In the genomic region with DNA sequence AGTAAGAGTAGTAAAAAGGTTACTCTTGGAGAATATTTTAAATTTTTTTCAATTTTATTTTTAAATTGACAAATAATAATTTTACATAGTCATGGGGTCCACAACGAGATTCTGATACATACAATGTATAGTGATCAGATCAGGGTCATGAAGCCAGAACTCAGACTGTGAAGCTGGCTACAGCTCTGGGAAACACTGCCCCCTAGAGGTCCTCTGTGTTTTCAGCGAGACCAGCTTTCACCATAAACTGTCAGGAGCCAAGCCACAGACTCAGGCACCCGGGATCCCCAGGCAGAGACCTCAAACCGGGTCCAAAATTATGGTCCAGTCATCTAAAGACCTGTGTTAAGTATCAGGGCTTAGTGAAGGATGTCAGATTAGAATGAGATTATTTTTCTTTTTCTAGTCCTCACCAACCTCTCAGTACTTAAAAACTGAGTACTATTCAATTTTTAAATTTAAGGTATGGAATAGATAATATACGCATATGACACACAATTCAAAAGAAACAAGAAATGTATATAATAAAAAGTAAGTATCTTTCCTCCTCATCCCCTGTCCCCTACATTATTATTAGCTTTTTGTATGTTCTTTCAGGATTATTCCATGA, we compare ENCODE assay signal across 8 cellular contexts.
DNase-seq lines count a peak whose midpoint lies in the region; ATAC-seq and TF ChIP-seq lines count a peak whose summit lies in the region.

No MANE protein-coding gene starts in this region.

- DNase-seq in activated CD4-positive, alpha-beta T cell treated with anti-CD3 and anti-CD28 coated beads for 24 hours (ENCODE audit: low read depth in 2 of 2) = peak; percentile 6 to 15
- DNase-seq in activated CD4-positive, alpha-beta T cell treated with anti-CD3 and anti-CD28 coated beads, Interleukin-2, amount 50 U/mL, for 1 hour = no peak
- DNase-seq in LNCaP clone FGC (ENCODE audit: low read depth) (peak; percentile 3), erythroblast (lab: John Stamatoyannopoulos, UW) (peak; percentile 43 to 70), pons (ENCODE audit: low spot score) (peak; percentile 67), DMS79 treated with DMSO at 0.1 percent for 48 hours (lab: John Stamatoyannopoulos, UW) (no peak)

- no peak overlapping the region for H3K4me3 ChIP-seq in LNCaP clone FGC (ENCODE audit: low read depth, low read length)

- peak; percentile 78 for TF ChIP-seq CTCF in LNCaP clone FGC (IDR thresholded peaks at IDR 0.05; ENCODE audit: control insufficient read depth, extremely low read depth, insufficient read depth)

- no peak for TF ChIP-seq POLR2A in erythroblast (IDR thresholded peaks at IDR 0.05; ENCODE audit: low read length)

- peak; percentile 89 for ATAC-seq in GM21723 (IDR thresholded peaks at IDR 0.05; ENCODE audit: unreplicated experiment)
- ATAC-seq in SK-N-SH treated with all-trans-retinoic acid at 6 μM for 48 hours = peak; percentile 75

TF ChIP-seq in SK-N-SH treated with all-trans-retinoic acid at 6 μM for 48 hours, 23 proteins besides CTCF, POLR2A, EP300 and RAD21:
- TF ChIP-seq TOX (CRISPR knock-in tag; IDR thresholded peaks at IDR 0.05; ENCODE audit: borderline replicate concordance) (no peak), TCF4 (CRISPR knock-in tag; IDR thresholded peaks at IDR 0.05; ENCODE audit: borderline replicate concordance) (no peak), PPARA (CRISPR knock-in tag; IDR thresholded peaks at IDR 0.05; ENCODE audit: borderline replicate concordance) (no peak), ESRRG (CRISPR knock-in tag; IDR thresholded peaks at IDR 0.05) (no peak), BACH2 (CRISPR knock-in tag; IDR thresholded peaks at IDR 0.05; ENCODE audit: borderline replicate concordance) (no peak), RARB (CRISPR knock-in tag; IDR thresholded peaks at IDR 0.05) (no peak), ZNF565 (CRISPR knock-in tag; conservative IDR thresholded peaks at IDR 0.05; ENCODE audit: low read depth) (no peak), ZNF8 (CRISPR knock-in tag; IDR thresholded peaks at IDR 0.05) (no peak), CSDC2 (CRISPR knock-in tag; IDR thresholded peaks at IDR 0.05) (no peak), ZFP30 (CRISPR knock-in tag; IDR thresholded peaks at IDR 0.05) (no peak), ZNF70 (CRISPR knock-in tag; IDR thresholded peaks at IDR 0.05) (no peak), OSR1 (CRISPR knock-in tag; IDR thresholded peaks at IDR 0.05) (no peak), ISL1 (CRISPR knock-in tag; IDR thresholded peaks at IDR 0.05) (no peak), POU6F1 (CRISPR knock-in tag; IDR thresholded peaks at IDR 0.05; ENCODE audit: borderline replicate concordance, low read depth) (no peak)
- TF ChIP-seq, protein P1, sequence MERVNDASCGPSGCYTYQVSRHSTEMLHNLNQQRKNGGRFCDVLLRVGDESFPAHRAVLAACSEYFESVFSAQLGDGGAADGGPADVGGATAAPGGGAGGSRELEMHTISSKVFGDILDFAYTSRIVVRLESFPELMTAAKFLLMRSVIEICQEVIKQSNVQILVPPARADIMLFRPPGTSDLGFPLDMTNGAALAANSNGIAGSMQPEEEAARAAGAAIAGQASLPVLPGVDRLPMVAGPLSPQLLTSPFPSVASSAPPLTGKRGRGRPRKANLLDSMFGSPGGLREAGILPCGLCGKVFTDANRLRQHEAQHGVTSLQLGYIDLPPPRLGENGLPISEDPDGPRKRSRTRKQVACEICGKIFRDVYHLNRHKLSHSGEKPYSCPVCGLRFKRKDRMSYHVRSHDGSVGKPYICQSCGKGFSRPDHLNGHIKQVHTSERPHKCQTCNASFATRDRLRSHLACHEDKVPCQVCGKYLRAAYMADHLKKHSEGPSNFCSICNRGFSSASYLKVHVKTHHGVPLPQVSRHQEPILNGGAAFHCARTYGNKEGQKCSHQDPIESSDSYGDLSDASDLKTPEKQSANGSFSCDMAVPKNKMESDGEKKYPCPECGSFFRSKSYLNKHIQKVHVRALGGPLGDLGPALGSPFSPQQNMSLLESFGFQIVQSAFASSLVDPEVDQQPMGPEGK (CRISPR knock-in tag; IDR thresholded peaks at IDR 0.05; ENCODE audit: borderline replicate concordance) = no peak
- TF ChIP-seq, protein P2, sequence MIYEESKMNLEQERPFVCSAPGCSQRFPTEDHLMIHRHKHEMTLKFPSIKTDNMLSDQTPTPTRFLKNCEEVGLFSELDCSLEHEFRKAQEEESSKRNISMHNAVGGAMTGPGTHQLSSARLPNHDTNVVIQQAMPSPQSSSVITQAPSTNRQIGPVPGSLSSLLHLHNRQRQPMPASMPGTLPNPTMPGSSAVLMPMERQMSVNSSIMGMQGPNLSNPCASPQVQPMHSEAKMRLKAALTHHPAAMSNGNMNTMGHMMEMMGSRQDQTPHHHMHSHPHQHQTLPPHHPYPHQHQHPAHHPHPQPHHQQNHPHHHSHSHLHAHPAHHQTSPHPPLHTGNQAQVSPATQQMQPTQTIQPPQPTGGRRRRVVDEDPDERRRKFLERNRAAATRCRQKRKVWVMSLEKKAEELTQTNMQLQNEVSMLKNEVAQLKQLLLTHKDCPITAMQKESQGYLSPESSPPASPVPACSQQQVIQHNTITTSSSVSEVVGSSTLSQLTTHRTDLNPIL (CRISPR knock-in tag; IDR thresholded peaks at IDR 0.05; ENCODE audit: low read depth) = no peak
TF ChIP-seq in SK-N-SH treated with all-trans-retinoic acid at 6 μM for 48 hours: peak in this region for 0.

Comparison
In these comparisons a context has a peak if more than half of its experiments do, and no peak if none do; other contexts are left out.
1. DNase-seq: peak in activated CD4-positive, alpha-beta T cell treated with anti-CD3 and anti-CD28 coated beads for 24 hours (2 of 2), LNCaP clone FGC (single experiment), erythroblast (2 of 2) and pons (single experiment); none in activated CD4-positive, alpha-beta T cell treated with anti-CD3 and anti-CD28 coated beads, Interleukin-2, amount 50 U/mL, for 1 hour (single experiment) and DMS79 treated with DMSO at 0.1 percent for 48 hours (single experiment).